8 cellular contexts compared by ENCODE assay signal in genomic region chr14:80055912-80056801, GRCh38.
DNase-seq lines count a peak whose midpoint lies in the region; ATAC-seq and TF ChIP-seq lines count a peak whose summit lies in the region.

No MANE protein-coding gene starts in this region.

- H3K4me3 ChIP-seq in hepatocyte (no peak overlapping the region), spleen (no peak overlapping the region), MG63 (no peak overlapping the region)

- TF ChIP-seq POLR2A in spleen (IDR thresholded peaks at IDR 0.05): no peak

- H3K36me3 ChIP-seq in hepatocyte (replicated peaks; ENCODE audit: insufficient read depth, low read depth) (no peaks in the 10 kb centered on the region), spleen (no peaks in the 10 kb centered on the region), MG63 (no peaks in the 10 kb centered on the region)

- no peaks in the 10 kb centered on the region for H4K20me1 ChIP-seq in hepatocyte (ENCODE audit: insufficient read depth, poor library complexity, severe bottlenecking)

- peak; percentile 79 for TF ChIP-seq CTCF in 22Rv1 (IDR thresholded peaks at IDR 0.05)
- peak; percentile 63 for TF ChIP-seq CTCF in GM10266 (IDR thresholded peaks at IDR 0.05; ENCODE audit: control insufficient read depth, insufficient read depth, low read depth, missing control alignments)
- peak; percentile 93 for TF ChIP-seq CTCF in hepatocyte (IDR thresholded peaks at IDR 0.05; ENCODE audit: poor library complexity)
- peak in 8 of 11 experiments; percentile 11 to 65 (median 46) for TF ChIP-seq CTCF in spleen (IDR thresholded peaks at IDR 0.05 in 8 of 11, conservative IDR thresholded peaks at IDR 0.05 in 3 of 11)

- H3K9me2 ChIP-seq in hepatocyte (replicated peaks; ENCODE audit: insufficient read depth): no peaks in the 10 kb centered on the region

- H3K27me3 ChIP-seq in hepatocyte (no peaks in the 10 kb centered on the region), spleen (replicated peaks in 1 of 7) (no peaks in the 10 kb centered on the region), MG63 (no peaks in the 10 kb centered on the region)

- no peak for ATAC-seq in HG03039 (IDR thresholded peaks at IDR 0.05; ENCODE audit: unreplicated experiment)

- WGBS in hepatocyte (ENCODE audit: low lambda C conversion rate, missing lambda C conversion rate): 48% methylated on average over 8 of the region's 8 CpGs
- WGBS in spleen, 5 donors: 42 to 53% (median 48%) methylated on average over 8 of the region's 8 CpGs

- H3K4me1 ChIP-seq in hepatocyte (ENCODE audit: insufficient read depth): no peaks in the 10 kb centered on the region
- no peaks in the 10 kb centered on the region for H3K4me1 ChIP-seq in spleen

- no peak overlapping the region for H2AFZ ChIP-seq in hepatocyte

- H3K9me3 ChIP-seq in hepatocyte (ENCODE audit: low read depth): no peaks in the 10 kb centered on the region
- H3K9me3 ChIP-seq in spleen: peaks cover 0 to 15% (median 3%) of the 10 kb centered on the region in 8 donors
- no peaks in the 10 kb centered on the region for H3K9me3 ChIP-seq in MG63

- H3K27ac ChIP-seq in 22Rv1: no peak overlapping the region
- H3K27ac ChIP-seq in hepatocyte: no peak overlapping the region
- no peak overlapping the region for H3K27ac ChIP-seq in spleen

- intact Hi-C loops in spleen (cut with DNase I; ENCODE audit: low total_unique reads): loop anchor here (5.0 kb wide), 1 partner anchor 791 kb away; no protein-coding TSS in a partner anchor

- H3K79me2 ChIP-seq in hepatocyte: no peaks in the 10 kb centered on the region

- DNase-seq in GM10266 (ENCODE audit: extremely low spot score): peak; percentile 15
- DNase-seq in NCI-H1930 (lab: John Stamatoyannopoulos, UW): peak; percentile 34 to 47
- peak in 39 of 56 donors; percentile 1 to 71 (median 14) for DNase-seq in amygdala (lab: John Stamatoyannopoulos, UW)
- peak; percentile 69 for DNase-seq in hepatocyte (ENCODE audit: low spot score)
- DNase-seq in spleen: no peak
- no peak for DNase-seq in MG63

- no peak overlapping the region for H3K4me2 ChIP-seq in hepatocyte

Comparison
In these comparisons a context has a peak if more than half of its experiments do, and no peak if none do; other contexts are left out.
1. DNase-seq: peak in GM10266 (single experiment), NCI-H1930 (2 of 2), amygdala (39 of 56) and hepatocyte (single experiment); none in spleen (single experiment) and MG63 (single experiment).
2. Peak in every context shown above with its lines, with median percentiles within 50 percentile points of each other: CTCF ChIP-seq.